Comparison of ENCODE assay signal across 9 cellular contexts in genomic region chr15:77538011-77538410, GRCh38.
DNase-seq lines count a peak whose midpoint lies in the region; ATAC-seq and TF ChIP-seq lines count a peak whose summit lies in the region.
"Had no signal": no experiment of that assay in that cellular context is flagged by ENCODE, and none has a peak within 500 bp of the region (broad histone marks: within the 10 kb centered on the region; RNA-seq: fewer than 3 reads in every experiment).

No MANE protein-coding gene starts in this region.

- H3K27ac Mint-ChIP-seq in endothelial cell (ENCODE audit: unreplicated experiment), result no peak overlapping the region
- H3K27ac Mint-ChIP-seq: effector memory CD8-positive, alpha-beta T cell had no signal

- no peak for TF ChIP-seq CTCF in GM13977 (IDR thresholded peaks at IDR 0.05; ENCODE audit: extremely low read depth, insufficient read depth, missing control alignments)
- TF ChIP-seq CTCF in endothelial cell (IDR thresholded peaks at IDR 0.05; ENCODE audit: unreplicated experiment), result no peak

- H3K36me3 Mint-ChIP-seq in endothelial cell (ENCODE audit: low read depth, unreplicated experiment), result no peaks in the 10 kb centered on the region

- intact Hi-C loops in Right ventricle myocardium superior (cut with DNase I), result no loop called here

- DNase-seq in GM13977 (ENCODE audit: low spot score) (peak; percentile 78), medulla oblongata (ENCODE audit: extremely low spot score) (peak; percentile 81), endothelial cell (ENCODE audit: low spot score) (no peak), Right ventricle myocardium superior (no peak), NCI-H82 (lab: John Stamatoyannopoulos, UW) (no peak)
- DNase-seq: effector memory CD8-positive, alpha-beta T cell had no signal

- no peak overlapping the region for H3K4me3 Mint-ChIP-seq in endothelial cell (ENCODE audit: unreplicated experiment)
- H3K4me3 Mint-ChIP-seq: effector memory CD8-positive, alpha-beta T cell had no signal

- H3K27me3 Mint-ChIP-seq in endothelial cell (ENCODE audit: unreplicated experiment), result peaks cover 8% of the 10 kb centered on the region

- in situ Hi-C loops in GM13977 (cut with MboI; ENCODE audit: low pct_unique_long_range_greater_than_20kb, low sequenced_read_pairs, unreplicated experiment), result no loop called here

- no peaks in the 10 kb centered on the region for H3K9me3 Mint-ChIP-seq in endothelial cell (ENCODE audit: unreplicated experiment)
- H3K9me3 Mint-ChIP-seq: effector memory CD8-positive, alpha-beta T cell had no signal

- peaks cover 33% of the 10 kb centered on the region for H3K4me1 Mint-ChIP-seq in endothelial cell (ENCODE audit: unreplicated experiment)

- ATAC-seq in GM21515 (IDR thresholded peaks at IDR 0.05; ENCODE audit: unreplicated experiment) (peak; percentile 85), HG03439 (IDR thresholded peaks at IDR 0.05; ENCODE audit: unreplicated experiment) (peak; percentile 72), Right ventricle myocardium superior (ENCODE audit: poor library complexity) (no peak), GM18519 (IDR thresholded peaks at IDR 0.05; ENCODE audit: low FRiP score, unreplicated experiment) (no peak)
- ATAC-seq: effector memory CD8-positive, alpha-beta T cell had no signal

Comparison
In these comparisons a context has a peak if more than half of its experiments do, and no peak if none do; other contexts are left out.
1. DNase-seq: peak in GM13977 (single experiment) and medulla oblongata (single experiment); none in endothelial cell (single experiment), Right ventricle myocardium superior (single experiment) and NCI-H82 (single experiment).
2. ATAC-seq: peak in GM21515 (single experiment) and HG03439 (single experiment); none in Right ventricle myocardium superior (single experiment) and GM18519 (single experiment).